Comparison of ENCODE assay signal across 9 cellular contexts in the genomic region with DNA sequence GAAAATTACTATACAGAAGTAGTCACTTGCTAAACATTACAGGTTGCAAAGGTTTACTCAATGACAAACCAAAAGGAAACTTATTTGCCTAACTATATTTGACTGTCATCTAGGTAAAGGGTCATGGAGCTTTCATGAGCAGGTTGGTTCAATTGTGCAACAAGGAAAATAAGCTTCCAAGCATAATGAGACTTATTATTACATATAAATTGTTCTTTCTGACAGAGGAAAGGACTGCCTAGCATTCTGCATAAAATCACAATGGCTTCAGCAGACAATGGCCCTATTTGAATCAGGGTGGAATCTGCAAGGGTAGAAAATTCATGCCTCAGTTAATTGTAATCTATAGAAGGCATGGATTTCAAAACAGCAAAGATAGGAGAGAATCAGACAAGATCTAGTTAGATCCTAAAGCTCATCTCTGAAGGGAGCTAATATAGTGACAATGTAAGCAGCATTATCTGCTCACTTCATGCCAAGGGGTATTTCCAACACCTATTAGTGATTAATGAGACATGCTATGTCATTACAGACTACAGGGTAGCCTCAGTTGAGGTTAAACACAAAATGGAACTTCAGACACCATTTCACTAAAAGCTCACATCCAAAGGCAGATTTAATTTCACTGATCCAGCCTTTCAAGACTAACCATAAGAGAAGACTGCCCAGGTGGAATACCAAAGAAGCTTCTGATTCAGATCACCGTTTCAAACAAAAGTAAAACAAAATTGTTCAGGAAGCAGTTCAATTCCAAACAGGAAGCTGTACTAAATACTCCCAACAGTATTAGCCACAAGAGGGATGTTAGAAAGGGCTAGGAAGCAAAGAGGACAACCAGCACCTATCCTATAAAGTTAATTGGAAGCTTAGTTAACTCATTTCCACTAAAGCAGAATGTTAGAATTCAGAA. TPM values are rescaled to one million over a fixed set of nuclear protein-coding genes. Genes with fewer than 3 reads are reported as not detected.
A peak's percentile ranks its signal among the peaks of the same experiment; 100 is the strongest.
DNase-seq lines count a peak whose midpoint lies in the region; ATAC-seq and TF ChIP-seq lines count a peak whose summit lies in the region.
"Had no signal": no experiment of that assay in that cellular context is flagged by ENCODE, and none has a peak within 500 bp of the region (broad histone marks: within the 10 kb centered on the region; RNA-seq: fewer than 3 reads in every experiment).

No MANE protein-coding gene starts in this region.

- H3K27me3 Mint-ChIP-seq in Calu3 (ENCODE audit: unreplicated experiment) (no peaks in the 10 kb centered on the region), GM23338 (ENCODE audit: insufficient read depth, low read depth, poor library complexity) (peaks cover 4% of the 10 kb centered on the region)
- H3K27me3 Mint-ChIP-seq in activated T-helper 17 cell treated with anti-CD3 and anti-CD28 coated beads, Interleukin-2, amount 50 U/mL, for 72 hours = no peaks in the 10 kb centered on the region

- no TSS peak for BruUV-seq in Calu3 (replicated peaks; lab: Mats Ljungman, UMichigan)

- H3K27ac Mint-ChIP-seq in Calu3 (ENCODE audit: unreplicated experiment) = peak overlapping the region; percentile 54
- 0 out of 2 replicates have a peak overlapping the region, but pooled peaks have one; percentile 6 for H3K27ac Mint-ChIP-seq in GM23338
- peak overlapping the region; percentile 41 for H3K27ac Mint-ChIP-seq in activated T-helper 17 cell treated with anti-CD3 and anti-CD28 coated beads, Interleukin-2, amount 50 U/mL, for 72 hours

- H3K36me3 Mint-ChIP-seq in Calu3 (ENCODE audit: insufficient read depth, unreplicated experiment) = peaks cover 27% of the 10 kb centered on the region
- H3K36me3 Mint-ChIP-seq in GM23338 (ENCODE audit: low read depth) = peaks cover 18% of the 10 kb centered on the region
- H3K36me3 Mint-ChIP-seq in activated T-helper 17 cell treated with anti-CD3 and anti-CD28 coated beads, Interleukin-2, amount 50 U/mL, for 72 hours (ENCODE audit: low read depth) = peaks cover 56% of the 10 kb centered on the region

- no peak overlapping the region for H3K4me2 ChIP-seq in GM23338

- H3K36me3 ChIP-seq in GM23338 (ENCODE audit: insufficient read depth) (peaks cover 5% of the 10 kb centered on the region; the same call in 1 of the 2 replicates), testis (ENCODE audit: low read depth, missing control alignments) (no peaks in the 10 kb centered on the region), aorta (ENCODE audit: control insufficient read depth in 1 of 2, insufficient read depth in 2 of 2, low read length in 1 of 2) (no peaks in the 10 kb centered on the region)

- H3K27ac ChIP-seq in GM23338 (ENCODE audit: low read depth) (0 out of 2 replicates have a peak overlapping the region, but pooled peaks have one; percentile 2), testis (no peak overlapping the region), aorta (ENCODE audit: low read depth in 1 of 2, low read length in 2 of 2) (no peak overlapping the region)

- no peaks in the 10 kb centered on the region for H3K9me3 ChIP-seq in testis
- no peaks in the 10 kb centered on the region for H3K9me3 ChIP-seq in aorta (ENCODE audit: control insufficient read depth, low read length)

- H3K27me3 ChIP-seq in GM23338 (ENCODE audit: insufficient read depth) (no peaks in the 10 kb centered on the region), testis (no peaks in the 10 kb centered on the region), aorta (ENCODE audit: control insufficient read depth in 1 of 2, insufficient read depth in 2 of 2, low read length in 1 of 2) (no peaks in the 10 kb centered on the region)

- CTCF ChIA-PET in Calu3 (lab: Charles Lee) = interaction anchor here (0.5 to 5.0 kb wide), 16 partner anchors 7 to 771 kb away, joined by 3 to 31 read pairs (median 4); partner anchors contain the start of gene DDX27

- H3K4me1 Mint-ChIP-seq in Calu3 (ENCODE audit: low read depth, unreplicated experiment) (peaks cover 40% of the 10 kb centered on the region), GM23338 (peaks cover 20% of the 10 kb centered on the region; the same call in 2 of the 3 replicates)
- peaks cover 30% of the 10 kb centered on the region for H3K4me1 Mint-ChIP-seq in activated T-helper 17 cell treated with anti-CD3 and anti-CD28 coated beads, Interleukin-2, amount 50 U/mL, for 72 hours

- H2AFZ ChIP-seq in GM23338 = no peak overlapping the region

- TF ChIP-seq POLR2A in testis (IDR thresholded peaks at IDR 0.05) = no peak

- no peak for DNase-seq in Calu3
- DNase-seq in GM23338 (ENCODE audit: low spot score) = no peak
- DNase-seq in midbrain (lab: John Stamatoyannopoulos, UW) = peak; percentile 20
- DNase-seq in NCI-H748 treated with DMSO at 0.1 percent for 48 hours (lab: John Stamatoyannopoulos, UW) = no peak
- DNase-seq in testis = no peak
- DNase-seq in COLO668 (lab: John Stamatoyannopoulos, UW; ENCODE audit: unreplicated experiment) = no peak
- no peak for DNase-seq in aorta
- DNase-seq: activated T-cell treated with anti-CD3 and anti-CD28 coated beads for 4 hours had no signal

- H4K20me1 ChIP-seq in GM23338 (replicated peaks; ENCODE audit: insufficient read depth) = peaks cover 66% of the 10 kb centered on the region

- 42 to 58% methylated on average over 1 of the region's 1 CpG for WGBS in testis, 2 donors
- 42 to 48% methylated on average over 1 of the region's 1 CpG for WGBS in aorta, 2 donors

- ATAC-seq in GM23338 (no peak), aorta (ENCODE audit: low FRiP score) (no peak)
- ATAC-seq in activated T-helper 17 cell treated with anti-CD3 and anti-CD28 coated beads, Interleukin-2, amount 50 U/mL, for 72 hours (replicated peaks) = peak; percentile 32

- H3K9me2 ChIP-seq in GM23338 (ENCODE audit: insufficient read depth) = no peaks in the 10 kb centered on the region

- intact Hi-C loops in Calu3 (cut with micrococcal nuclease; ENCODE audit: unreplicated experiment) (loop anchor here (5.0 kb wide), 1 partner anchor 32 kb away; no protein-coding TSS in a partner anchor), testis (cut with DNase I; ENCODE audit: low total_unique reads) (no loop called here), aorta (cut with DNase I) (loop anchor here in 1 of 2 donors (10.0 kb wide), 1 partner anchor 45 kb away; no protein-coding TSS in a partner anchor)

- peaks cover 99% of the 10 kb centered on the region for H3K79me2 ChIP-seq in GM23338 (replicated peaks; ENCODE audit: insufficient read depth)

- TF ChIP-seq CTCF in Calu3 (IDR thresholded peaks at IDR 0.05; ENCODE audit: unreplicated experiment) (no peak), GM23338 (conservative IDR thresholded peaks at IDR 0.05; ENCODE audit: low read depth in 2 of 2) (no peak), testis (IDR thresholded peaks at IDR 0.05) (no peak)

- H3K9me3 Mint-ChIP-seq in Calu3 (ENCODE audit: low read depth, unreplicated experiment) (no peaks in the 10 kb centered on the region), GM23338 (no peaks in the 10 kb centered on the region)
- H3K9me3 Mint-ChIP-seq in activated T-helper 17 cell treated with anti-CD3 and anti-CD28 coated beads, Interleukin-2, amount 50 U/mL, for 72 hours = no peaks in the 10 kb centered on the region

- peak overlapping the region; percentile 15 for H3K4me3 Mint-ChIP-seq in Calu3 (ENCODE audit: low read depth, unreplicated experiment)
- no peak overlapping the region for H3K4me3 Mint-ChIP-seq in GM23338
- H3K4me3 Mint-ChIP-seq in activated T-helper 17 cell treated with anti-CD3 and anti-CD28 coated beads, Interleukin-2, amount 50 U/mL, for 72 hours = peak overlapping the region; percentile 12

- H3K4me3 ChIP-seq in GM23338 = no peak overlapping the region
- no peak overlapping the region for H3K4me3 ChIP-seq in testis
- H3K4me3 ChIP-seq in aorta (ENCODE audit: low read length in 2 of 2) = no peak overlapping the region

- H3K4me1 ChIP-seq in GM23338 (ENCODE audit: insufficient read depth) (peaks cover 3% of the 10 kb centered on the region), testis (no peaks in the 10 kb centered on the region), aorta (ENCODE audit: control insufficient read depth in 1 of 2, insufficient read depth in 2 of 2, low read length in 2 of 2) (peaks cover 0 to 3% of the 10 kb centered on the region in 2 donors)

- no peaks in the 10 kb centered on the region for H3F3A ChIP-seq in GM23338 (replicated peaks; ENCODE audit: low read depth)

TF ChIP-seq in GM23338, 12 proteins besides CTCF, POLR2A, EP300 and RAD21 (continues in another document):
- TF ChIP-seq EZH2 (IDR thresholded peaks at IDR 0.05; ENCODE audit: low read depth, unreplicated experiment) (no peak), CREB1 (CRISPR knock-in tag; IDR thresholded peaks at IDR 0.05; ENCODE audit: low read depth) (no peak), ZNF114 (CRISPR knock-in tag; IDR thresholded peaks at IDR 0.05) (no peak), ZNF331 (CRISPR knock-in tag; IDR thresholded peaks at IDR 0.05; ENCODE audit: low read depth) (no peak), POLR2AphosphoS5 (IDR thresholded peaks at IDR 0.05; ENCODE audit: low read depth) (no peak), STAT1 (IDR thresholded peaks at IDR 0.05; ENCODE audit: unreplicated experiment) (no peak)

RNA-seq across cellular contexts. Expression of gene STAU1, which starts 8.5 kb away (rescaled TPM):
- total RNA-seq in Calu3 (2022) (147 and 155 TPM in 2 replicates), testis (10 to 100 TPM; 85.0 to 95.4 TPM), aorta (10 to 100 TPM; 72.5 to 81.3 TPM)
- total RNA-seq in GM23338 (2014; rRNA removed; shearing (Covaris generic)) = 102 and 111 TPM in 2 replicates
- polyA plus RNA-seq in GM23338 (2016; fragmentation: Nextera tagmentation; extraction: Ambion mirVana) (102 and 104 TPM in 2 replicates), testis (ENCODE audit: insufficient read depth, low read depth, low replicate concordance) (77.3 TPM), aorta (10 to 100 TPM; 39.1 to 47.8 TPM)
- 10 to 100 TPM; 73.3 to 88.2 TPM for total RNA-seq in activated T-helper 17 cell treated with anti-CD3 and anti-CD28 coated beads, Interleukin-2, amount 50 U/mL, for 72 hours

RNA-seq across cellular contexts. Expression of gene DDX27, which starts 39.6 kb away (rescaled TPM):
- 87.3 and 96.0 TPM in 2 replicates for total RNA-seq in Calu3 (2022)
- 50.3 and 53.3 TPM in 2 replicates for total RNA-seq in GM23338 (2014; rRNA removed; shearing (Covaris generic))
- 81.3 and 91.5 TPM in 2 replicates for polyA plus RNA-seq in GM23338 (2016; fragmentation: Nextera tagmentation; extraction: Ambion mirVana)
- total RNA-seq in activated T-helper 17 cell treated with anti-CD3 and anti-CD28 coated beads, Interleukin-2, amount 50 U/mL, for 72 hours = 10 to 100 TPM; 35.6 to 56.3 TPM
- total RNA-seq in testis = 10 to 100 TPM; 53.3 to 54.1 TPM
- polyA plus RNA-seq in testis (ENCODE audit: insufficient read depth, low read depth, low replicate concordance) = 58.3 TPM
- total RNA-seq in aorta = 10 to 100 TPM; 23.3 to 26.4 TPM
- 10 to 100 TPM; 16.3 to 32.3 TPM for polyA plus RNA-seq in aorta
